In genomic region chr13:111912991-111913781, GRCh38 we compare ENCODE assay signal across 22 cellular contexts.
DNase-seq lines count a peak whose midpoint lies in the region; ATAC-seq and TF ChIP-seq lines count a peak whose summit lies in the region.
"Had no signal": no experiment of that assay in that cellular context is flagged by ENCODE, and none has a peak within 500 bp of the region (broad histone marks: within the 10 kb centered on the region; RNA-seq: fewer than 3 reads in every experiment).

No MANE protein-coding gene starts in this region.

- H3K9me3 Mint-ChIP-seq in osteocyte (ENCODE audit: unreplicated experiment) = peaks cover 4% of the 10 kb centered on the region
- H3K9me3 Mint-ChIP-seq: activated CD4-positive, alpha-beta T cell treated with anti-CD3 and anti-CD28 coated beads, Interleukin-2, amount 10 ng/mL, durations not matched to agents 24 days and 14 days; activated naive CD8-positive, alpha-beta T cell treated with anti-CD3 and anti-CD28 coated beads for 36 hours; effector memory CD8-positive, alpha-beta T cell; memory B cell had no signal

- H3K36me3 Mint-ChIP-seq in osteocyte (ENCODE audit: unreplicated experiment) = no peaks in the 10 kb centered on the region
- H3K36me3 Mint-ChIP-seq: activated naive CD8-positive, alpha-beta T cell treated with anti-CD3 and anti-CD28 coated beads for 36 hours; memory B cell had no signal

- no peaks in the 10 kb centered on the region for H3K27me3 Mint-ChIP-seq in osteocyte (ENCODE audit: unreplicated experiment)
- H3K27me3 Mint-ChIP-seq: activated CD4-positive, alpha-beta T cell treated with anti-CD3 and anti-CD28 coated beads, Interleukin-2, amount 10 ng/mL, durations not matched to agents 24 days and 14 days; memory B cell had no signal

- no peak overlapping the region for H3K27ac Mint-ChIP-seq in osteocyte (ENCODE audit: unreplicated experiment)
- H3K27ac Mint-ChIP-seq: activated CD4-positive, alpha-beta T cell treated with anti-CD3 and anti-CD28 coated beads, Interleukin-2, amount 10 ng/mL, durations not matched to agents 24 days and 14 days; activated naive CD8-positive, alpha-beta T cell treated with anti-CD3 and anti-CD28 coated beads for 36 hours; effector memory CD8-positive, alpha-beta T cell; HFFc6; memory B cell had no signal

- no peak for TF ChIP-seq CTCF in osteocyte (IDR thresholded peaks at IDR 0.05)

- H3K4me3 Mint-ChIP-seq in osteocyte (ENCODE audit: unreplicated experiment) = no peak overlapping the region
- H3K4me3 Mint-ChIP-seq: activated CD4-positive, alpha-beta T cell treated with anti-CD3 and anti-CD28 coated beads, Interleukin-2, amount 10 ng/mL, durations not matched to agents 24 days and 14 days; activated naive CD8-positive, alpha-beta T cell treated with anti-CD3 and anti-CD28 coated beads for 36 hours; effector memory CD8-positive, alpha-beta T cell; HFFc6; memory B cell had no signal

- H3K4me1 Mint-ChIP-seq in osteocyte (ENCODE audit: unreplicated experiment) = no peaks in the 10 kb centered on the region
- H3K4me1 Mint-ChIP-seq: activated CD4-positive, alpha-beta T cell treated with anti-CD3 and anti-CD28 coated beads, Interleukin-2, amount 10 ng/mL, durations not matched to agents 24 days and 14 days; activated naive CD8-positive, alpha-beta T cell treated with anti-CD3 and anti-CD28 coated beads for 36 hours; memory B cell had no signal

- no peak for ATAC-seq in HG02870 (IDR thresholded peaks at IDR 0.05; ENCODE audit: unreplicated experiment)
- no peak for ATAC-seq in HG02981 (IDR thresholded peaks at IDR 0.05; ENCODE audit: unreplicated experiment)
- ATAC-seq: effector memory CD8-positive, alpha-beta T cell; esophagus mucosa; Panc1 had no signal

- peak; percentile 50 for DNase-seq in activated effector memory CD4-positive, alpha-beta T cell treated with anti-CD3 and anti-CD28 coated beads, Interleukin-2, amount 50 U/mL, for 16 hours
- DNase-seq in activated effector memory CD4-positive, alpha-beta T cell treated with Interleukin-2 at 50 U/mL for 16 hours = no peak
- DNase-seq in foreskin melanocyte = peak; percentile 71
- DNase-seq in osteocyte (ENCODE audit: extremely low spot score, unreplicated experiment) = peak; percentile 79
- no peak for DNase-seq in SW480 (ENCODE audit: low spot score)
- no peak for DNase-seq in NCI-H1436 treated with DMSO at 0.1 percent for 48 hours (lab: John Stamatoyannopoulos, UW)
- DNase-seq: activated CD4-positive, alpha-beta T cell treated with anti-CD3 and anti-CD28 coated beads, Interleukin-2, amount 10 ng/mL, durations not matched to agents 24 days and 14 days; activated naive CD8-positive, alpha-beta T cell treated with anti-CD3 and anti-CD28 coated beads for 36 hours; aorta; effector memory CD8-positive, alpha-beta T cell; HFFc6; NCI-H1048; NCI-H187 treated with DMSO at 0.1 percent for 48 hours; NCI-H524; SHP77 treated with DMSO at 0.1 percent for 48 hours; small intestine; upper lobe of left lung had no signal

Comparison
In these comparisons a context has a peak if more than half of its experiments do, and no peak if none do; other contexts are left out.
1. DNase-seq: peak in activated effector memory CD4-positive, alpha-beta T cell treated with anti-CD3 and anti-CD28 coated beads, Interleukin-2, amount 50 U/mL, for 16 hours (single experiment), foreskin melanocyte (single experiment) and osteocyte (single experiment); none in activated effector memory CD4-positive, alpha-beta T cell treated with Interleukin-2 at 50 U/mL for 16 hours (single experiment), SW480 (single experiment) and NCI-H1436 treated with DMSO at 0.1 percent for 48 hours (single experiment).